1 cellular context compared by ENCODE assay signal in the genomic region with DNA sequence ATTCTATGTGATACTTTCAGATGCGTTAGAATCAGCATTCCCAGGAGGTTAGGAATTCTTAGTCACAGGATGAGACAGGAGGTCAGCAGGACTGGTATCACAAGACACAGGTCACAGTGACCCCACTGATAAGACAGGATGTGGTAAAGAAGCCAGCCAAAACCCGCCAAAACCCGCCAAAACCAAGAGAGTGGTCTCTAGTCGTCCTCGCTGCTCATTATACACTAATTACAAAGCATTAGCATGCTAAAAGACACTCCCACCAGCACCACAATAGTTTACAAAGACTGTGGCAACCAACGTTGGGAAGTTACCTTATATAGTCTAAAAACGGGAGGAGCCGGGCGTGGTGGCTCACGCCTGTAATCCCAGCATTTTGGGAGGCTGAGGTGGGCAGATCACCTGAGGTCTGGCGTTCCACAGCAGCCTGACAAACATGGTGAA.
TF ChIP-seq lines count a peak whose summit lies in the region.

No MANE protein-coding gene starts in this region.

TF ChIP-seq in K562, 482 proteins besides CTCF, POLR2A, EP300 and RAD21 (continued from another document and continues in another):
- TF ChIP-seq ZEB2 (IDR thresholded peaks at IDR 0.05) (0 out of 2 replicates have a peak, but pooled peaks have one; percentile 15), CBFA2T3 (IDR thresholded peaks at IDR 0.05) (peak; percentile 79), NR2C1 (IDR thresholded peaks at IDR 0.05) (peak; percentile 74), NR2C1 (tag; IDR thresholded peaks at IDR 0.05) (peak; percentile 89), ZKSCAN1 (IDR thresholded peaks at IDR 0.05; ENCODE audit: low read depth, low read length) (peak; percentile 67; the same call in 1 of the 2 replicates), MAZ (CRISPR knock-in tag; conservative IDR thresholded peaks at IDR 0.05 in 1 of 2, IDR thresholded peaks at IDR 0.05 in 1 of 2) (peak in 1 of 2 experiments; percentile 13; a peak in 1 of 4 replicates), NR4A1 (CRISPR knock-in tag; IDR thresholded peaks at IDR 0.05) (no peak), NR4A1 (tag; IDR thresholded peaks at IDR 0.05) (0 out of 2 replicates have a peak, but pooled peaks have one; percentile 78), PHF20 (IDR thresholded peaks at IDR 0.05; ENCODE audit: partially characterized antibody) (no peak), ERF (CRISPR knock-in tag; IDR thresholded peaks at IDR 0.05) (no peak), ZBED1 (IDR thresholded peaks at IDR 0.05) (no peak), CBFA2T2 (conservative IDR thresholded peaks at IDR 0.05) (peak; percentile 56), STAT5A (IDR thresholded peaks at IDR 0.05; ENCODE audit: borderline replicate concordance, low read length) (0 out of 2 replicates have a peak, but pooled peaks have one; percentile 15), MCM3 (IDR thresholded peaks at IDR 0.05) (no peak), RUNX1 (IDR thresholded peaks at IDR 0.05; ENCODE audit: low read depth) (no peak), SOX6 (IDR thresholded peaks at IDR 0.05) (peak; percentile 74), ZNF124 (CRISPR knock-in tag; IDR thresholded peaks at IDR 0.05) (no peak), ZNF224 (CRISPR knock-in tag; IDR thresholded peaks at IDR 0.05) (no peak), TEAD4 (IDR thresholded peaks at IDR 0.05; ENCODE audit: low read length) (peak; percentile 73), TEAD4 (CRISPR knock-in tag; IDR thresholded peaks at IDR 0.05; ENCODE audit: borderline replicate concordance) (no peak), LEF1 (IDR thresholded peaks at IDR 0.05) (peak; percentile 32; the same call in 1 of the 2 replicates), CBX5 (IDR thresholded peaks at IDR 0.05; ENCODE audit: borderline replicate concordance, low read depth) (no peak), ZNF408 (CRISPR knock-in tag; IDR thresholded peaks at IDR 0.05; ENCODE audit: low read depth) (no peak), ZNF589 (CRISPR knock-in tag; IDR thresholded peaks at IDR 0.05; ENCODE audit: low read depth) (peak; percentile 93), PHB2 (IDR thresholded peaks at IDR 0.05; ENCODE audit: low read depth) (no peak), RBM15 (IDR thresholded peaks at IDR 0.05; ENCODE audit: insufficient read depth, low read length) (no peak), TCF3 (CRISPR knock-in tag; IDR thresholded peaks at IDR 0.05) (peak; percentile 69), DPF2 (IDR thresholded peaks at IDR 0.05) (peak; percentile 75), ZBTB17 (CRISPR knock-in tag; IDR thresholded peaks at IDR 0.05) (peak; percentile 20; the same call in 1 of the 2 replicates), HSF4 (CRISPR knock-in tag; IDR thresholded peaks at IDR 0.05; ENCODE audit: borderline replicate concordance) (no peak), ZNF274 (IDR thresholded peaks at IDR 0.05; ENCODE audit: borderline replicate concordance, low read depth, low read length) (no peak), ELF2 (CRISPR knock-in tag; IDR thresholded peaks at IDR 0.05) (0 out of 2 replicates have a peak, but pooled peaks have one; percentile 13), TOE1 (IDR thresholded peaks at IDR 0.05; ENCODE audit: borderline replicate concordance) (peak; percentile 76), TOE1 (CRISPR knock-in tag; IDR thresholded peaks at IDR 0.05; ENCODE audit: borderline replicate concordance, low read depth) (no peak), FUS (optimal IDR thresholded peaks at IDR 0.05; ENCODE audit: low read depth, low read length) (no peak), MYNN (IDR thresholded peaks at IDR 0.05) (no peak), MYNN (CRISPR knock-in tag; IDR thresholded peaks at IDR 0.05) (no peak), HDAC3 (IDR thresholded peaks at IDR 0.05; ENCODE audit: borderline replicate concordance, partially characterized antibody) (peak; percentile 31), ZNF445 (CRISPR knock-in tag; IDR thresholded peaks at IDR 0.05; ENCODE audit: low read depth) (0 out of 2 replicates have a peak, but pooled peaks have one; percentile 50), CXXC5 (CRISPR knock-in tag; IDR thresholded peaks at IDR 0.05) (peak; percentile 67), MEF2D (tag; conservative IDR thresholded peaks at IDR 0.05; ENCODE audit: low read depth) (0 out of 2 replicates have a peak, but pooled peaks have one; percentile 57), MECOM (CRISPR knock-in tag; IDR thresholded peaks at IDR 0.05) (0 out of 2 replicates have a peak, but pooled peaks have one; percentile 12)
- TF ChIP-seq, protein P1, sequence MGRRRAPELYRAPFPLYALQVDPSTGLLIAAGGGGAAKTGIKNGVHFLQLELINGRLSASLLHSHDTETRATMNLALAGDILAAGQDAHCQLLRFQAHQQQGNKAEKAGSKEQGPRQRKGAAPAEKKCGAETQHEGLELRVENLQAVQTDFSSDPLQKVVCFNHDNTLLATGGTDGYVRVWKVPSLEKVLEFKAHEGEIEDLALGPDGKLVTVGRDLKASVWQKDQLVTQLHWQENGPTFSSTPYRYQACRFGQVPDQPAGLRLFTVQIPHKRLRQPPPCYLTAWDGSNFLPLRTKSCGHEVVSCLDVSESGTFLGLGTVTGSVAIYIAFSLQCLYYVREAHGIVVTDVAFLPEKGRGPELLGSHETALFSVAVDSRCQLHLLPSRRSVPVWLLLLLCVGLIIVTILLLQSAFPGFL (CRISPR knock-in tag; IDR thresholded peaks at IDR 0.05): no peak
- TF ChIP-seq, protein P2, sequence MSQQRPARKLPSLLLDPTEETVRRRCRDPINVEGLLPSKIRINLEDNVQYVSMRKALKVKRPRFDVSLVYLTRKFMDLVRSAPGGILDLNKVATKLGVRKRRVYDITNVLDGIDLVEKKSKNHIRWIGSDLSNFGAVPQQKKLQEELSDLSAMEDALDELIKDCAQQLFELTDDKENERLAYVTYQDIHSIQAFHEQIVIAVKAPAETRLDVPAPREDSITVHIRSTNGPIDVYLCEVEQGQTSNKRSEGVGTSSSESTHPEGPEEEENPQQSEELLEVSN (IDR thresholded peaks at IDR 0.05; ENCODE audit: borderline replicate concordance in 1 of 2, extremely low read depth in 1 of 2, insufficient read depth in 1 of 2, insufficient read length in 1 of 2, low read depth in 1 of 2, low read length in 1 of 2, poor library complexity in 1 of 2, severe bottlenecking in 1 of 2): peak; percentile 16 to 30
- TF ChIP-seq, protein P3, sequence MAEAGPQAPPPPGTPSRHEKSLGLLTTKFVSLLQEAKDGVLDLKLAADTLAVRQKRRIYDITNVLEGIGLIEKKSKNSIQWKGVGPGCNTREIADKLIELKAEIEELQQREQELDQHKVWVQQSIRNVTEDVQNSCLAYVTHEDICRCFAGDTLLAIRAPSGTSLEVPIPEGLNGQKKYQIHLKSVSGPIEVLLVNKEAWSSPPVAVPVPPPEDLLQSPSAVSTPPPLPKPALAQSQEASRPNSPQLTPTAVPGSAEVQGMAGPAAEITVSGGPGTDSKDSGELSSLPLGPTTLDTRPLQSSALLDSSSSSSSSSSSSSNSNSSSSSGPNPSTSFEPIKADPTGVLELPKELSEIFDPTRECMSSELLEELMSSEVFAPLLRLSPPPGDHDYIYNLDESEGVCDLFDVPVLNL (CRISPR knock-in tag; IDR thresholded peaks at IDR 0.05; ENCODE audit: low read depth): no peak
- TF ChIP-seq, protein P4, sequence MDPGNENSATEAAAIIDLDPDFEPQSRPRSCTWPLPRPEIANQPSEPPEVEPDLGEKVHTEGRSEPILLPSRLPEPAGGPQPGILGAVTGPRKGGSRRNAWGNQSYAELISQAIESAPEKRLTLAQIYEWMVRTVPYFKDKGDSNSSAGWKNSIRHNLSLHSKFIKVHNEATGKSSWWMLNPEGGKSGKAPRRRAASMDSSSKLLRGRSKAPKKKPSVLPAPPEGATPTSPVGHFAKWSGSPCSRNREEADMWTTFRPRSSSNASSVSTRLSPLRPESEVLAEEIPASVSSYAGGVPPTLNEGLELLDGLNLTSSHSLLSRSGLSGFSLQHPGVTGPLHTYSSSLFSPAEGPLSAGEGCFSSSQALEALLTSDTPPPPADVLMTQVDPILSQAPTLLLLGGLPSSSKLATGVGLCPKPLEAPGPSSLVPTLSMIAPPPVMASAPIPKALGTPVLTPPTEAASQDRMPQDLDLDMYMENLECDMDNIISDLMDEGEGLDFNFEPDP (CRISPR knock-in tag; IDR thresholded peaks at IDR 0.05): no peak
- TF ChIP-seq, protein P5, sequence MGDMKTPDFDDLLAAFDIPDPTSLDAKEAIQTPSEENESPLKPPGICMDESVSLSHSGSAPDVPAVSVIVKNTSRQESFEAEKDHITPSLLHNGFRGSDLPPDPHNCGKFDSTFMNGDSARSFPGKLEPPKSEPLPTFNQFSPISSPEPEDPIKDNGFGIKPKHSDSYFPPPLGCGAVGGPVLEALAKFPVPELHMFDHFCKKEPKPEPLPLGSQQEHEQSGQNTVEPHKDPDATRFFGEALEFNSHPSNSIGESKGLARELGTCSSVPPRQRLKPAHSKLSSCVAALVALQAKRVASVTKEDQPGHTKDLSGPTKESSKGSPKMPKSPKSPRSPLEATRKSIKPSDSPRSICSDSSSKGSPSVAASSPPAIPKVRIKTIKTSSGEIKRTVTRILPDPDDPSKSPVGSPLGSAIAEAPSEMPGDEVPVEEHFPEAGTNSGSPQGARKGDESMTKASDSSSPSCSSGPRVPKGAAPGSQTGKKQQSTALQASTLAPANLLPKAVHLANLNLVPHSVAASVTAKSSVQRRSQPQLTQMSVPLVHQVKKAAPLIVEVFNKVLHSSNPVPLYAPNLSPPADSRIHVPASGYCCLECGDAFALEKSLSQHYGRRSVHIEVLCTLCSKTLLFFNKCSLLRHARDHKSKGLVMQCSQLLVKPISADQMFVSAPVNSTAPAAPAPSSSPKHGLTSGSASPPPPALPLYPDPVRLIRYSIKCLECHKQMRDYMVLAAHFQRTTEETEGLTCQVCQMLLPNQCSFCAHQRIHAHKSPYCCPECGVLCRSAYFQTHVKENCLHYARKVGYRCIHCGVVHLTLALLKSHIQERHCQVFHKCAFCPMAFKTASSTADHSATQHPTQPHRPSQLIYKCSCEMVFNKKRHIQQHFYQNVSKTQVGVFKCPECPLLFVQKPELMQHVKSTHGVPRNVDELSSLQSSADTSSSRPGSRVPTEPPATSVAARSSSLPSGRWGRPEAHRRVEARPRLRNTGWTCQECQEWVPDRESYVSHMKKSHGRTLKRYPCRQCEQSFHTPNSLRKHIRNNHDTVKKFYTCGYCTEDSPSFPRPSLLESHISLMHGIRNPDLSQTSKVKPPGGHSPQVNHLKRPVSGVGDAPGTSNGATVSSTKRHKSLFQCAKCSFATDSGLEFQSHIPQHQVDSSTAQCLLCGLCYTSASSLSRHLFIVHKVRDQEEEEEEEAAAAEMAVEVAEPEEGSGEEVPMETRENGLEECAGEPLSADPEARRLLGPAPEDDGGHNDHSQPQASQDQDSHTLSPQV (IDR thresholded peaks at IDR 0.05): peak; percentile 69
- TF ChIP-seq, protein P6, sequence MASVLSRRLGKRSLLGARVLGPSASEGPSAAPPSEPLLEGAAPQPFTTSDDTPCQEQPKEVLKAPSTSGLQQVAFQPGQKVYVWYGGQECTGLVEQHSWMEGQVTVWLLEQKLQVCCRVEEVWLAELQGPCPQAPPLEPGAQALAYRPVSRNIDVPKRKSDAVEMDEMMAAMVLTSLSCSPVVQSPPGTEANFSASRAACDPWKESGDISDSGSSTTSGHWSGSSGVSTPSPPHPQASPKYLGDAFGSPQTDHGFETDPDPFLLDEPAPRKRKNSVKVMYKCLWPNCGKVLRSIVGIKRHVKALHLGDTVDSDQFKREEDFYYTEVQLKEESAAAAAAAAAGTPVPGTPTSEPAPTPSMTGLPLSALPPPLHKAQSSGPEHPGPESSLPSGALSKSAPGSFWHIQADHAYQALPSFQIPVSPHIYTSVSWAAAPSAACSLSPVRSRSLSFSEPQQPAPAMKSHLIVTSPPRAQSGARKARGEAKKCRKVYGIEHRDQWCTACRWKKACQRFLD (CRISPR knock-in tag; IDR thresholded peaks at IDR 0.05): peak; percentile 79; the same call in 1 of the 2 replicates
- TF ChIP-seq, protein P7, sequence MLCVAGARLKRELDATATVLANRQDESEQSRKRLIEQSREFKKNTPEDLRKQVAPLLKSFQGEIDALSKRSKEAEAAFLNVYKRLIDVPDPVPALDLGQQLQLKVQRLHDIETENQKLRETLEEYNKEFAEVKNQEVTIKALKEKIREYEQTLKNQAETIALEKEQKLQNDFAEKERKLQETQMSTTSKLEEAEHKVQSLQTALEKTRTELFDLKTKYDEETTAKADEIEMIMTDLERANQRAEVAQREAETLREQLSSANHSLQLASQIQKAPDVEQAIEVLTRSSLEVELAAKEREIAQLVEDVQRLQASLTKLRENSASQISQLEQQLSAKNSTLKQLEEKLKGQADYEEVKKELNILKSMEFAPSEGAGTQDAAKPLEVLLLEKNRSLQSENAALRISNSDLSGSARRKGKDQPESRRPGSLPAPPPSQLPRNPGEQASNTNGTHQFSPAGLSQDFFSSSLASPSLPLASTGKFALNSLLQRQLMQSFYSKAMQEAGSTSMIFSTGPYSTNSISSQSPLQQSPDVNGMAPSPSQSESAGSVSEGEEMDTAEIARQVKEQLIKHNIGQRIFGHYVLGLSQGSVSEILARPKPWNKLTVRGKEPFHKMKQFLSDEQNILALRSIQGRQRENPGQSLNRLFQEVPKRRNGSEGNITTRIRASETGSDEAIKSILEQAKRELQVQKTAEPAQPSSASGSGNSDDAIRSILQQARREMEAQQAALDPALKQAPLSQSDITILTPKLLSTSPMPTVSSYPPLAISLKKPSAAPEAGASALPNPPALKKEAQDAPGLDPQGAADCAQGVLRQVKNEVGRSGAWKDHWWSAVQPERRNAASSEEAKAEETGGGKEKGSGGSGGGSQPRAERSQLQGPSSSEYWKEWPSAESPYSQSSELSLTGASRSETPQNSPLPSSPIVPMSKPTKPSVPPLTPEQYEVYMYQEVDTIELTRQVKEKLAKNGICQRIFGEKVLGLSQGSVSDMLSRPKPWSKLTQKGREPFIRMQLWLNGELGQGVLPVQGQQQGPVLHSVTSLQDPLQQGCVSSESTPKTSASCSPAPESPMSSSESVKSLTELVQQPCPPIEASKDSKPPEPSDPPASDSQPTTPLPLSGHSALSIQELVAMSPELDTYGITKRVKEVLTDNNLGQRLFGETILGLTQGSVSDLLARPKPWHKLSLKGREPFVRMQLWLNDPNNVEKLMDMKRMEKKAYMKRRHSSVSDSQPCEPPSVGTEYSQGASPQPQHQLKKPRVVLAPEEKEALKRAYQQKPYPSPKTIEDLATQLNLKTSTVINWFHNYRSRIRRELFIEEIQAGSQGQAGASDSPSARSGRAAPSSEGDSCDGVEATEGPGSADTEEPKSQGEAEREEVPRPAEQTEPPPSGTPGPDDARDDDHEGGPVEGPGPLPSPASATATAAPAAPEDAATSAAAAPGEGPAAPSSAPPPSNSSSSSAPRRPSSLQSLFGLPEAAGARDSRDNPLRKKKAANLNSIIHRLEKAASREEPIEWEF (CRISPR knock-in tag; IDR thresholded peaks at IDR 0.05): 0 out of 2 replicates have a peak, but pooled peaks have one; percentile 51
- TF ChIP-seq, protein P8, sequence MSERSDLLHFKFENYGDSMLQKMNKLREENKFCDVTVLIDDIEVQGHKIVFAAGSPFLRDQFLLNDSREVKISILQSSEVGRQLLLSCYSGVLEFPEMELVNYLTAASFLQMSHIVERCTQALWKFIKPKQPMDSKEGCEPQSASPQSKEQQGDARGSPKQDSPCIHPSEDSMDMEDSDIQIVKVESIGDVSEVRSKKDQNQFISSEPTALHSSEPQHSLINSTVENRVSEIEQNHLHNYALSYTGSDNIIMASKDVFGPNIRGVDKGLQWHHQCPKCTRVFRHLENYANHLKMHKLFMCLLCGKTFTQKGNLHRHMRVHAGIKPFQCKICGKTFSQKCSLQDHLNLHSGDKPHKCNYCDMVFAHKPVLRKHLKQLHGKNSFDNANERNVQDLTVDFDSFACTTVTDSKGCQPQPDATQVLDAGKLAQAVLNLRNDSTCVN (CRISPR knock-in tag; IDR thresholded peaks at IDR 0.05): no peak
- TF ChIP-seq, protein P9, sequence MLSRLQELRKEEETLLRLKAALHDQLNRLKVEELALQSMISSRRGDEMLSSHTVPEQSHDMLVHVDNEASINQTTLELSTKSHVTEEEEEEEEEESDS (CRISPR knock-in tag; IDR thresholded peaks at IDR 0.05): no peak
